16 cellular contexts compared by ENCODE assay signal in the genomic region with DNA sequence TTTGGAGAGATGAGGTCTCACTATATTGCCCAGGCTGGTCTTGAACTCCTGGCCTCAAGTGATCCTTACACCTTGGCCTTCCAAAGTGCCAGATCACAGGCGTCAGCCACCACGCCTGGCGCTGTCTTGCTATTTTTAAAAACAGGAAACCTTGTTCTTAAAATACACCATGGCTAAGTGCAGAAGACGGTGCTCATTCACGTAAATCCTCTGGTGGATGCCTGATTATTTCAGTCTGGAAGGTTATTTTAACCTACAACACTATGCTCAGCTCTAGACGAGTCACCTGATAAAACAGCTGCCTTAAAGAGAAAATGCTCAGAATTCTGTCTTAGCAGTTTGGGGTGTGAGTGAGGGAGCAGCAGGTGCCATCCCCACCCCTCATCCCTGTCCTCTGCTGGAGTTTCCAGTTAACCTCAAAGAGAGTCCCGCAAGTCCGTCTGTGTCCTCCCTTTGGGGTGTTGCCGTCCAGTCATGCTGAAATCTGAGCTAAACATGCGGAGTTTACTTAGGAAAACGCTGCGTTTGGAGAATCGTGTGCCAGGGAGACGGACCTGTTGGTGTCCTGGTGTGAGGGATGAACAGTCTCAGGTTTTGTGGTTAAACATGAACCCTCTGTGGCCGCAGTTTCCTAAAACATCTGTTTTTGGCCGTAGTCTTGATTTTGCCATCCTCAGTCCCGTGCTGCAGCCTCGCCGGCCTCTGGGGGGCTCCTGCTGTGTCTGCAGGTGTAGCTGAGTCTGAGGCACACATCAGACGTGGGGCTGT. TPM values are rescaled to one million over a fixed set of nuclear protein-coding genes. Genes with fewer than 3 reads are reported as not detected.
DNase-seq lines count a peak whose midpoint lies in the region; ATAC-seq and TF ChIP-seq lines count a peak whose summit lies in the region.
"Had no signal": no experiment of that assay in that cellular context is flagged by ENCODE, and none has a peak within 500 bp of the region (broad histone marks: within the 10 kb centered on the region; RNA-seq: fewer than 3 reads in every experiment).

No MANE protein-coding gene starts in this region.

- no peaks in the 10 kb centered on the region for H3K4me1 ChIP-seq in endodermal cell (ENCODE audit: control insufficient read depth, insufficient read depth, low read length)
- H3K4me1 ChIP-seq in gastrocnemius medialis = peaks cover 14 to 17% of the 10 kb centered on the region in 2 donors
- peaks cover 0 to 7% of the 10 kb centered on the region in 2 donors for H3K4me1 ChIP-seq in left lung
- H3K4me1 ChIP-seq: Caco-2 had no signal

- H3K4me3 ChIP-seq in GM12865 (ENCODE audit: low read depth, low read length) (no peak overlapping the region), endodermal cell (ENCODE audit: low read length) (no peak overlapping the region), gastrocnemius medialis (no peak overlapping the region), left lung (no peak overlapping the region)

- H3K27ac ChIP-seq in endodermal cell (ENCODE audit: low read depth, low read length) = no peak overlapping the region
- H3K27ac ChIP-seq in gastrocnemius medialis = peak overlapping the region; percentile 79 to 90 (median 88)
- no peak overlapping the region for H3K27ac ChIP-seq in left lung

- TF ChIP-seq CTCF in GM12865 (IDR thresholded peaks at IDR 0.05; ENCODE audit: insufficient read depth, low read depth, low read length, missing control alignments) = peak; percentile 11
- TF ChIP-seq CTCF in endodermal cell (conservative IDR thresholded peaks at IDR 0.05) = peak; percentile 32
- TF ChIP-seq CTCF in gastrocnemius medialis (IDR thresholded peaks at IDR 0.05 in 4 of 5, conservative IDR thresholded peaks at IDR 0.05 in 1 of 5) = no peak
- no peak for TF ChIP-seq CTCF in left lung (IDR thresholded peaks at IDR 0.05)

- in situ Hi-C loops in KBM-7 (cut with MboI; ENCODE audit: low pct_unique_long_range_greater_than_20kb, low sequenced_read_pairs) (no loop called here), gastrocnemius medialis (cut with MboI; ENCODE audit: low sequenced_read_pairs in 4 of 4) (no loop called here)

- H3K36me3 Mint-ChIP-seq in endodermal cell (ENCODE audit: low read depth) = peaks cover 89% of the 10 kb centered on the region

- ATAC-seq in gastrocnemius medialis (peak; percentile 87 to 93), left lung (no peak), HG03378 (IDR thresholded peaks at IDR 0.05; ENCODE audit: unreplicated experiment) (no peak)

- H3K27me3 Mint-ChIP-seq in endodermal cell (ENCODE audit: insufficient read depth) = no peaks in the 10 kb centered on the region

- 87 to 88% methylated on average over 15 to 20 of the region's 20 CpGs for WGBS in endodermal cell (ENCODE audit: insufficient coverage in 1 of 2, insufficient read length in 1 of 2), 2 experiments

- H3K27ac Mint-ChIP-seq in endodermal cell = no peak overlapping the region

- DNase-seq in GM12865 (ENCODE audit: low read depth) (peak; percentile 23), KBM-7 (peak; percentile 66), endodermal cell (no peak), gastrocnemius medialis (peak; percentile 50 to 87), left lung (no peak)
- no peak for DNase-seq in activated CD4-positive, alpha-beta T cell treated with anti-CD3 and anti-CD28 coated beads, Interleukin-2, amount 50 U/mL, for 4 hours
- DNase-seq: activated CD4-positive, alpha-beta T cell treated with anti-CD3 and anti-CD28 coated beads for 4 hours; activated naive CD4-positive, alpha-beta T cell treated with Interleukin-2 at 50 U/mL for 16 hours; aorta; Caco-2; NCI-H187 treated with DMSO at 0.1 percent for 48 hours; NCI-H510A; occipital lobe; stimulated activated CD4-positive, alpha-beta T cell treated with anti-CD3 and anti-CD28 coated beads, Interleukin-2, amount 100 ng/mL, for 48 hours had no signal

- H3K9ac ChIP-seq in endodermal cell (ENCODE audit: extremely low read depth, low read length, poor library complexity, severe bottlenecking) = no peak overlapping the region

- H3K9me3 ChIP-seq in endodermal cell (ENCODE audit: control insufficient read depth, low read length) (no peaks in the 10 kb centered on the region), gastrocnemius medialis (no peaks in the 10 kb centered on the region), left lung (no peaks in the 10 kb centered on the region)
- H3K9me3 ChIP-seq: Caco-2 had no signal

- H3K36me3 ChIP-seq in endodermal cell (ENCODE audit: control insufficient read depth, insufficient read depth, low read length) (peaks cover 87% of the 10 kb centered on the region), gastrocnemius medialis (peaks cover 0 to 63% of the 10 kb centered on the region in 2 donors), left lung (peaks cover 0 to 99% of the 10 kb centered on the region in 2 donors)

- no peak overlapping the region for H3K4me3 Mint-ChIP-seq in endodermal cell

- intact Hi-C loops in gastrocnemius medialis (cut with DNase I; ENCODE audit: low total_unique reads) (no loop called here), left lung (cut with DNase I) (no loop called here)

- TF ChIP-seq POLR2A in gastrocnemius medialis (IDR thresholded peaks at IDR 0.05) = peak in 1 of 2 donors; percentile 37

- H3K27me3 ChIP-seq in endodermal cell (ENCODE audit: control insufficient read depth, insufficient read depth, low read length, poor library complexity, severe bottlenecking) (no peaks in the 10 kb centered on the region), gastrocnemius medialis (no peaks in the 10 kb centered on the region), left lung (no peaks in the 10 kb centered on the region)

- no peaks in the 10 kb centered on the region for H3K9me3 Mint-ChIP-seq in endodermal cell

- no peaks in the 10 kb centered on the region for H3K4me1 Mint-ChIP-seq in endodermal cell

RNA-seq across cellular contexts. Expression of gene SPG7, which starts 17.1 kb away (rescaled TPM):
- 100 to 1,000 TPM; 153 to 156 TPM for total RNA-seq in endodermal cell
- polyA plus RNA-seq in endodermal cell (2013, experiment 1 of 2) = 85.2 TPM
- 78.0 TPM for polyA plus RNA-seq in endodermal cell (2013, experiment 2 of 2)
- total RNA-seq in gastrocnemius medialis = 100 to 1,000 TPM in 2 of 4 donors, 10 to 100 TPM in 2; 67.7 to 117 (median 100.0) TPM
- total RNA-seq in left lung = 10 to 100 TPM; 79.3 to 79.5 TPM

RNA-seq across cellular contexts. Expression of gene ANKRD11, which starts 35.0 kb away (rescaled TPM):
- total RNA-seq in endodermal cell (100 to 1,000 TPM; 118 to 159 TPM), gastrocnemius medialis (10 to 100 TPM; 26.0 to 77.0 (median 55.0) TPM), left lung (100 to 1,000 TPM in 1 of 2 donors, 10 to 100 TPM in 1; 98.2 to 123 TPM)
- 99.5 TPM for polyA plus RNA-seq in endodermal cell (2013, experiment 1 of 2)
- polyA plus RNA-seq in endodermal cell (2013, experiment 2 of 2) = 88.3 TPM

RNA-seq across cellular contexts. Expression of gene RPL13, which starts 35.2 kb away (rescaled TPM):
- total RNA-seq in endodermal cell (1,000 to 10,000 TPM; 1,911 to 2,019 TPM), gastrocnemius medialis (1,000 to 10,000 TPM; 4,295 to 5,889 (median 4,806) TPM), left lung (1,000 to 10,000 TPM; 1,639 to 1,736 TPM)
- polyA plus RNA-seq in endodermal cell (2013, experiment 1 of 2) = 2,841 TPM
- polyA plus RNA-seq in endodermal cell (2013, experiment 2 of 2) = 2,695 TPM

RNA-seq across cellular contexts. Expression of gene CPNE7, which starts 50.2 kb away (rescaled TPM):
- total RNA-seq in endodermal cell = 1 to 10 TPM; 1.5 to 2.1 TPM
- polyA plus RNA-seq in endodermal cell (2013, experiment 1 of 2) = 5.8 TPM
- polyA plus RNA-seq in endodermal cell (2013, experiment 2 of 2) = 3.4 TPM
- not detected for total RNA-seq in gastrocnemius medialis
- 1 to 10 TPM in 1 of 2 donors, under 1 TPM in 1; 0.50 to 1.3 TPM for total RNA-seq in left lung
- total RNA-seq: subcutaneous adipose tissue had no signal

Comparison
In these comparisons a context has a peak if more than half of its experiments do, and no peak if none do; other contexts are left out.
1. DNase-seq: peak in GM12865 (single experiment), KBM-7 (single experiment) and gastrocnemius medialis (2 of 2); none in endodermal cell (single experiment), activated CD4-positive, alpha-beta T cell treated with anti-CD3 and anti-CD28 coated beads, Interleukin-2, amount 50 U/mL, for 4 hours (0 of 2) and left lung (0 of 2).
2. CTCF ChIP-seq: peak in GM12865 (single experiment) and endodermal cell (single experiment); none in gastrocnemius medialis (0 of 5) and left lung (0 of 2).
3. H3K27ac ChIP-seq: peak in gastrocnemius medialis (4 of 4); none in endodermal cell (single experiment) and left lung (0 of 2).
4. ATAC-seq: peak in gastrocnemius medialis (2 of 2); none in left lung (single experiment) and HG03378 (single experiment).